Comparison of ENCODE assay signal across 8 cellular contexts in genomic region chr5:159412284-159413046, GRCh38.
DNase-seq lines count a peak whose midpoint lies in the region; ATAC-seq and TF ChIP-seq lines count a peak whose summit lies in the region.

No MANE protein-coding gene starts in this region.

- H4K20me1 ChIP-seq in SK-N-SH (ENCODE audit: insufficient read depth) = no peaks in the 10 kb centered on the region

- ATAC-seq in GM18505 (IDR thresholded peaks at IDR 0.05; ENCODE audit: unreplicated experiment) = peak; percentile 67
- ATAC-seq in HG02852 (IDR thresholded peaks at IDR 0.05; ENCODE audit: unreplicated experiment) = peak; percentile 61

- H3K27me3 ChIP-seq in SK-N-SH (ENCODE audit: insufficient read depth) = no peaks in the 10 kb centered on the region; the same call in 1 of the 2 replicates

- no peaks in the 10 kb centered on the region for H3K79me2 ChIP-seq in SK-N-SH (ENCODE audit: insufficient read depth)

- no peak overlapping the region for H3K27ac Mint-ChIP-seq in progenitor cell of endocrine pancreas
- H3K27ac Mint-ChIP-seq in HFFc6 = no peak overlapping the region

- H3K4me1 Mint-ChIP-seq in progenitor cell of endocrine pancreas (ENCODE audit: low read depth) (peaks cover 5% of the 10 kb centered on the region), HFFc6 (ENCODE audit: low read depth) (no peaks in the 10 kb centered on the region)

- H3K4me3 Mint-ChIP-seq in progenitor cell of endocrine pancreas (ENCODE audit: low read depth) (no peak overlapping the region), HFFc6 (no peak overlapping the region)

- H3K9me3 Mint-ChIP-seq in progenitor cell of endocrine pancreas (ENCODE audit: low read depth) (no peaks in the 10 kb centered on the region), HFFc6 (no peaks in the 10 kb centered on the region)

- POLR2A ChIA-PET in SK-N-SH (lab: Yijun Ruan, JAX) = no interaction called here

- H3K4me2 ChIP-seq in SK-N-SH = no peak overlapping the region

- no peaks in the 10 kb centered on the region for H3K36me3 ChIP-seq in SK-N-SH (replicated peaks in 1 of 2; ENCODE audit: control insufficient read depth in 1 of 2, insufficient read depth in 2 of 2, low read length in 1 of 2)

- H3K9ac ChIP-seq in SK-N-SH = no peak overlapping the region

- no peak overlapping the region for H3K4me3 ChIP-seq in SK-N-SH (ENCODE audit: low read depth in 2 of 2, low read length in 1 of 2)

- TF ChIP-seq RAD21 in SK-N-SH (IDR thresholded peaks at IDR 0.05; ENCODE audit: low read length) = no peak

- no peaks in the 10 kb centered on the region for H3K9me3 ChIP-seq in SK-N-SH

- H2AFZ ChIP-seq in SK-N-SH (ENCODE audit: low read depth) = no peak overlapping the region

- H3K27me3 Mint-ChIP-seq in progenitor cell of endocrine pancreas (peaks cover 13% of the 10 kb centered on the region), HFFc6 (ENCODE audit: insufficient read depth) (peaks cover 6% of the 10 kb centered on the region)

- no peaks in the 10 kb centered on the region for H3K9me2 ChIP-seq in SK-N-SH

- DNase-seq in SIG-M5 treated with dmso at 0.1 percent for 504 hours (lab: John Stamatoyannopoulos, UW; ENCODE audit: unreplicated experiment) (peak; percentile 88), SK-N-SH (no peak), progenitor cell of endocrine pancreas (ENCODE audit: low spot score, unreplicated experiment) (no peak), HFFc6 (no peak)
- peak; percentile 50 for DNase-seq in activated naive CD4-positive, alpha-beta T cell treated with anti-CD3 and anti-CD28 coated beads, Interleukin-2, amount 50 U/mL, for 16 hours
- peak; percentile 13 to 27 for DNase-seq in stimulated activated CD4-positive, alpha-beta T cell treated with anti-CD3 and anti-CD28 coated beads, Interleukin-1b, Interleukin-23, amount 100 ng/mL, for 4 hours (ENCODE audit: low read depth in 2 of 2)

- WGBS in SK-N-SH (ENCODE audit: low lambda C conversion rate) = 64% methylated on average over 6 of the region's 6 CpGs

- no peak for TF ChIP-seq EP300 in SK-N-SH (IDR thresholded peaks at IDR 0.05; ENCODE audit: borderline replicate concordance in 1 of 2, low read depth in 1 of 2, low read length in 1 of 2)

- H3K4me1 ChIP-seq in SK-N-SH (ENCODE audit: control insufficient read depth in 1 of 2, insufficient read depth in 2 of 2, low read depth in 1 of 2, low read length in 1 of 2) = no peaks in the 10 kb centered on the region

- CTCF ChIA-PET in SK-N-SH (lab: Yijun Ruan, JAX) = interaction anchor here (1.2 to 1.5 kb wide), 2 partner anchors 32 kb away, joined by 3 read pairs; no protein-coding TSS in a partner anchor

- no peak overlapping the region for H3K27ac ChIP-seq in SK-N-SH (ENCODE audit: low read depth in 2 of 2, low read length in 1 of 2)

- H3K36me3 Mint-ChIP-seq in progenitor cell of endocrine pancreas (ENCODE audit: insufficient read depth) = no peaks in the 10 kb centered on the region
- H3K36me3 Mint-ChIP-seq in HFFc6 (ENCODE audit: low read depth) = no peaks in the 10 kb centered on the region

- TF ChIP-seq POLR2A in GM18505 (IDR thresholded peaks at IDR 0.05; ENCODE audit: borderline replicate concordance, extremely low read depth, insufficient read depth, insufficient read length) = no peak

- no peaks in the 10 kb centered on the region for H3F3A ChIP-seq in SK-N-SH (replicated peaks; ENCODE audit: insufficient read depth)

- TF ChIP-seq CTCF in SK-N-SH (IDR thresholded peaks at IDR 0.05) (no peak), progenitor cell of endocrine pancreas (IDR thresholded peaks at IDR 0.05; ENCODE audit: unreplicated experiment) (no peak), HFFc6 (IDR thresholded peaks at IDR 0.05) (no peak)

TF ChIP-seq in SK-N-SH, 30 proteins besides CTCF, POLR2A, EP300 and RAD21:
- no peak for TF ChIP-seq SIN3A (IDR thresholded peaks at IDR 0.05; ENCODE audit: borderline replicate concordance, low read depth, low read length)
- TF ChIP-seq EZH2phosphoT487 (IDR thresholded peaks at IDR 0.05; ENCODE audit: borderline replicate concordance, low read depth) = no peak
- TF ChIP-seq, protein P1, sequence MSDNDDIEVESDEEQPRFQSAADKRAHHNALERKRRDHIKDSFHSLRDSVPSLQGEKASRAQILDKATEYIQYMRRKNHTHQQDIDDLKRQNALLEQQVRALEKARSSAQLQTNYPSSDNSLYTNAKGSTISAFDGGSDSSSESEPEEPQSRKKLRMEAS (IDR thresholded peaks at IDR 0.05; ENCODE audit: low read depth) = no peak
- no peak for TF ChIP-seq RFX5 (IDR thresholded peaks at IDR 0.05; ENCODE audit: low read length)
- TF ChIP-seq RCOR1 (IDR thresholded peaks at IDR 0.05; ENCODE audit: low read length) = no peak
- TF ChIP-seq FOSL2 (IDR thresholded peaks at IDR 0.05; ENCODE audit: borderline replicate concordance, low read depth) = no peak
- no peak for TF ChIP-seq SMC3 (IDR thresholded peaks at IDR 0.05; ENCODE audit: low read depth, low read length)
- no peak for TF ChIP-seq ELF1 (IDR thresholded peaks at IDR 0.05)
- TF ChIP-seq MXI1 (IDR thresholded peaks at IDR 0.05; ENCODE audit: low read depth, low read length) = no peak
- TF ChIP-seq CHD2 (IDR thresholded peaks at IDR 0.05; ENCODE audit: low read length, partially characterized antibody) = no peak
- TF ChIP-seq POLR2AphosphoS5 (IDR thresholded peaks at IDR 0.05; ENCODE audit: low read depth, low read length) = no peak
- TF ChIP-seq FOXJ3 (CRISPR knock-in tag; IDR thresholded peaks at IDR 0.05) = no peak
- TF ChIP-seq NRF1 (IDR thresholded peaks at IDR 0.05; ENCODE audit: low read depth, low read length) = no peak

Comparison
In these comparisons a context has a peak if more than half of its experiments do, and no peak if none do; other contexts are left out.
1. DNase-seq: peak in SIG-M5 treated with dmso at 0.1 percent for 504 hours (single experiment), activated naive CD4-positive, alpha-beta T cell treated with anti-CD3 and anti-CD28 coated beads, Interleukin-2, amount 50 U/mL, for 16 hours (single experiment) and stimulated activated CD4-positive, alpha-beta T cell treated with anti-CD3 and anti-CD28 coated beads, Interleukin-1b, Interleukin-23, amount 100 ng/mL, for 4 hours (2 of 2); none in SK-N-SH (single experiment), progenitor cell of endocrine pancreas (single experiment) and HFFc6 (single experiment).